27 cellular contexts compared by ENCODE assay signal in the genomic region with DNA sequence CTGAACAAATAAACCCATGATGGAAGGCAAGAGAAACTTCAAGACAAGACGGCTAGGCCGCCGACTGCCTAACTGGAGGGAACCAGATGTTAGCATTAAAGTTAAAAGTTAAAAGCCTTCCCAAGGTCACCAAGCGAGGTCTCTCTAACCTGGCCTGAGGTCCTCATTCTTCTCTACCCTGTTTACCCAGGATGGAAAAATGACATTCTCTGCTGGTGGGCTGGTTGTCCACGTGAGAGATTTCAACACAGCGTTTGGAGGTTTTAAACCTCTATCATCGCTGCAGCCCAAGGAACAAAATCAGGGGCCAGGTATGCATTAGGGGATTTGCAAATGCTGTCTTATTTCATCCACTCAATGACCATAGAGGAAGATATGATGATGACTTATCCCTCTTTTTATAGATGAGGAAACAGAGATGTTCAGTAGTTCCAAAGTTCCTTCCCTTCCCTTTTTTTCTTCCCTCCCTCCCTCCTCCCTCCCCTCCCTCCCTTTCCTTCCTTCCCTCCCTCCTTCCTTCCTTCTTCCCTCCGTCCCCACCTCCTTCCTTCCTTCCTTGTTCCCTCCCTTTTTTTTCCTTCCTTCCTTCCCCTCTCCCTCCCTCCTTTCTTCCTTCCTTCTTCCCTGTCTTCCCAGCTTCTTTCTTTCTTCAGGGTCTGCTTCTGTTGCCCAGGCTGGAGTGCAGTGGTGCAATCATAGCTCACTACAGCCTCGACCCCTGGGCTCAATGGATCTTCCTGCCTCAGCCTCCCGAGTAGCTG.
DNase-seq lines count a peak whose midpoint lies in the region; ATAC-seq, FAIRE-seq and TF ChIP-seq lines count a peak whose summit lies in the region.
"Had no signal": no experiment of that assay in that cellular context is flagged by ENCODE, and none has a peak within 500 bp of the region (broad histone marks: within the 10 kb centered on the region; RNA-seq: fewer than 3 reads in every experiment).

No MANE protein-coding gene starts in this region.

- H2AFZ ChIP-seq in GM12878 (ENCODE audit: control insufficient read depth, low read depth, low read length): no peak overlapping the region

- no peak for TF ChIP-seq EP300 in GM12878 (IDR thresholded peaks at IDR 0.05; ENCODE audit: borderline replicate concordance in 1 of 2, control insufficient read depth in 1 of 2, low read depth in 2 of 2, low read length in 2 of 2)

- no peaks in the 10 kb centered on the region for H4K20me1 ChIP-seq in GM12878 (ENCODE audit: control insufficient read depth, insufficient read depth)

- H3K9me3 ChIP-seq in left ventricle myocardium inferior (replicated peaks) (no peaks in the 10 kb centered on the region), right cardiac atrium (ENCODE audit: control insufficient read depth, low read length) (no peaks in the 10 kb centered on the region), GM12878 (replicated peaks; ENCODE audit: control insufficient read depth, insufficient read depth, low read length) (no peaks in the 10 kb centered on the region), mucosa of descending colon (no peaks in the 10 kb centered on the region), uterus (no peaks in the 10 kb centered on the region)
- H3K9me3 ChIP-seq: ascending aorta, upper lobe of right lung had no signal

- DNase-seq in left ventricle myocardium inferior: no peak
- no peak for DNase-seq in right cardiac atrium
- DNase-seq in GM12878 (ENCODE audit: low read depth, low spot score): no peak
- DNase-seq in mucosa of descending colon: no peak
- DNase-seq in uterus: no peak
- DNase-seq in HCEC 1CT: no peak
- no peak for DNase-seq in G401 (ENCODE audit: low spot score)
- DNase-seq in NCI-H2081 treated with DMSO at 0.1 percent for 48 hours (lab: John Stamatoyannopoulos, UW): no peak
- DNase-seq: activated CD4-positive, alpha-beta memory T cell treated with anti-CD3 and anti-CD28 coated beads, Interleukin-2, amount 10 ng/mL, durations not matched to agents 7 days and 5 days; activated CD4-positive, CD25-positive, alpha-beta regulatory T cell; activated gamma-delta T cell treated with Interleukin-2 at 50 U/mL for 16 hours; effector CD8-positive, alpha-beta T cell; MV-4-11; NCI-H187 treated with DMSO at 0.1 percent for 48 hours; NCI-H2227 treated with DMSO at 0.1 percent for 48 hours; NCI-H748 treated with DMSO at 0.1 percent for 48 hours; nucleus accumbens; retina; stimulated activated CD4-positive, alpha-beta T cell treated with anti-CD3 and anti-CD28 coated beads, Interleukin-12 subunit alpha, Interleukin-12 subunit beta, amount 100 ng/mL, for 4 hours; T1000; upper lobe of right lung had no signal

- BruUV-seq in GM12878 (replicated peaks; lab: Mats Ljungman, UMichigan): TSS peak; percentile 18

- TF ChIP-seq POLR2A in GM12878 (IDR thresholded peaks at IDR 0.05; ENCODE audit: low read depth, low read length): no peak
- TF ChIP-seq POLR2A in uterus (IDR thresholded peaks at IDR 0.05): no peak

- RAD21 ChIA-PET in GM12878 (lab: Charles Lee; ENCODE audit: unreplicated experiment): interaction anchor here (0.6 to 1.9 kb wide), 15 partner anchors 12 to 131 kb away, joined by 3 to 8 read pairs (median 4); no protein-coding TSS in a partner anchor

- in situ Hi-C loops in GM12878 (cut with MboI) (no loop called here), G401 (cut with HindIII; ENCODE audit: low sequenced_read_pairs) (no loop called here)

- H3K27ac ChIP-seq in left ventricle myocardium inferior (replicated peaks): peak overlapping the region; percentile 38
- no peak overlapping the region for H3K27ac ChIP-seq in right cardiac atrium (ENCODE audit: low read length)
- peak overlapping the region; percentile 69 for H3K27ac ChIP-seq in GM12878 (ENCODE audit: control insufficient read depth, insufficient read depth)
- peak overlapping the region; percentile 30 to 96 for H3K27ac ChIP-seq in uterus
- H3K27ac ChIP-seq: C4-2B, upper lobe of right lung had no signal

- no peaks in the 10 kb centered on the region for H3K27me3 ChIP-seq in left ventricle myocardium inferior (ENCODE audit: low read depth)
- H3K27me3 ChIP-seq in right cardiac atrium (ENCODE audit: control insufficient read depth, insufficient read depth): no peaks in the 10 kb centered on the region
- H3K27me3 ChIP-seq in GM12878 (replicated peaks in 1 of 2; ENCODE audit: control insufficient read depth in 2 of 2, insufficient read depth in 2 of 2, low read length in 1 of 2): no peaks in the 10 kb centered on the region
- H3K27me3 ChIP-seq in uterus: no peaks in the 10 kb centered on the region
- H3K27me3 ChIP-seq: ascending aorta, upper lobe of right lung had no signal

- peak overlapping the region; percentile 45 for H3K4me2 ChIP-seq in GM12878 (ENCODE audit: control insufficient read depth, insufficient read depth)

- peak overlapping the region; percentile 20; the same call in 1 of the 2 replicates for H3K9ac ChIP-seq in GM12878 (ENCODE audit: control insufficient read depth, insufficient read depth, low read length)

- POLR2A ChIA-PET in GM12878 (lab: Charles Lee): interaction anchor here (0.5 to 1.4 kb wide), 6 partner anchors 14 to 79 kb away, joined by 3 to 9 read pairs (median 3); no protein-coding TSS in a partner anchor

- FAIRE-seq in GM12878 (lab: Jason Lieb, UNC): no peak
- FAIRE-seq: frontal cortex, keratinocyte had no signal

- CTCF ChIA-PET in GM12878 (lab: Yijun Ruan, JAX): interaction anchor here (0.6 to 1.7 kb wide), 5 partner anchors 32 to 204 kb away, joined by 3 read pairs; no protein-coding TSS in a partner anchor

- peaks cover 42% of the 10 kb centered on the region for H3K79me2 ChIP-seq in GM12878 (ENCODE audit: control insufficient read depth, insufficient read depth, low read length)

- SMC1A ChIA-PET in GM12878 (lab: Charles Lee; ENCODE audit: uncharacterized antibody, unreplicated experiment): interaction anchor here (0.7 to 2.2 kb wide), 10 partner anchors 14 to 122 kb away, joined by 3 to 10 read pairs (median 3); no protein-coding TSS in a partner anchor

- no peaks in the 10 kb centered on the region for H3K36me3 ChIP-seq in left ventricle myocardium inferior
- H3K36me3 ChIP-seq in GM12878 (ENCODE audit: control insufficient read depth in 2 of 2, insufficient read depth in 2 of 2, low read length in 1 of 2): no peaks in the 10 kb centered on the region
- no peaks in the 10 kb centered on the region for H3K36me3 ChIP-seq in mucosa of descending colon (ENCODE audit: low read depth)
- H3K36me3 ChIP-seq in uterus: no peaks in the 10 kb centered on the region
- H3K36me3 ChIP-seq: ascending aorta, upper lobe of right lung had no signal

- intact Hi-C loops in left ventricle myocardium inferior (cut with micrococcal nuclease): no loop called here
- intact Hi-C loops in right cardiac atrium (cut with DNase I): no loop called here
- intact Hi-C loops in GM12878 (cut with micrococcal nuclease; ENCODE audit: unreplicated experiment): loop anchor here (5.0 kb wide), 1 partner anchor 78 kb away; a partner anchor contains a TSS
- intact Hi-C loops in mucosa of descending colon (cut with DNase I, micrococcal nuclease): no loop called here
- intact Hi-C loops in uterus (cut with DNase I; ENCODE audit: low total_unique reads): no loop called here

- H3K4me1 ChIP-seq in left ventricle myocardium inferior (peaks cover 57% of the 10 kb centered on the region), right cardiac atrium (ENCODE audit: control insufficient read depth, insufficient read depth, low read length) (peaks cover 16% of the 10 kb centered on the region), GM12878 (ENCODE audit: control insufficient read depth, insufficient read depth, low read length) (peaks cover 48% of the 10 kb centered on the region), mucosa of descending colon (ENCODE audit: low read depth) (peaks cover 4% of the 10 kb centered on the region), uterus (peaks cover 0 to 15% of the 10 kb centered on the region in 2 donors)

- WGBS in right cardiac atrium: 90% methylated on average over 10 of the region's 10 CpGs
- whole genome bisulfite sequencing in GM12878 (ENCODE audit: insufficient coverage, insufficient replicate concordance, low lambda C conversion rate, missing lambda C conversion rate): 45% methylated on average over 9 of the region's 10 CpGs

- ATAC-seq in right cardiac atrium (no peak), GM12878 (no peak; the same call in 1 of the 3 replicates), mucosa of descending colon (peak; percentile 38)
- ATAC-seq: esophagus mucosa, Right ventricle myocardium inferior, upper lobe of right lung had no signal

- H3K4me3 ChIP-seq in left ventricle myocardium inferior (no peak overlapping the region), right cardiac atrium (ENCODE audit: low read length) (no peak overlapping the region), GM12878 (no peak overlapping the region), mucosa of descending colon (no peak overlapping the region), uterus (no peak overlapping the region)
- H3K4me3 ChIP-seq: ascending aorta, upper lobe of right lung had no signal

- no peak for TF ChIP-seq RAD21 in GM12878 (IDR thresholded peaks at IDR 0.05; ENCODE audit: insufficient read depth, low read depth, low read length)

- TF ChIP-seq CTCF in left ventricle myocardium inferior (IDR thresholded peaks at IDR 0.05; ENCODE audit: borderline replicate concordance) (no peak), GM12878 (IDR thresholded peaks at IDR 0.05 in 2 of 3, conservative IDR thresholded peaks at IDR 0.05 in 1 of 3; ENCODE audit: control insufficient read depth in 2 of 3, extremely low read depth in 1 of 3, insufficient read depth in 1 of 3, low read depth in 3 of 3, low read length in 3 of 3) (no peak), mucosa of descending colon (IDR thresholded peaks at IDR 0.05) (no peak), uterus (IDR thresholded peaks at IDR 0.05) (no peak)

TF ChIP-seq in GM12878, 131 proteins besides CTCF, POLR2A, EP300 and RAD21:
- TF ChIP-seq HDGF (IDR thresholded peaks at IDR 0.05) (0 out of 2 replicates have a peak, but pooled peaks have one; percentile 54), ETV6 (conservative IDR thresholded peaks at IDR 0.05 in 1 of 2, IDR thresholded peaks at IDR 0.05 in 1 of 2; ENCODE audit: borderline replicate concordance in 1 of 2, low read depth in 1 of 2) (0 out of 4 replicates have a peak, but pooled peaks of 1 of the 2 experiments have one; percentile 25), POLR2AphosphoS2 (IDR thresholded peaks at IDR 0.05; ENCODE audit: low read depth, low read length) (no peak), POLR2AphosphoS5 (IDR thresholded peaks at IDR 0.05; ENCODE audit: low read length) (0 out of 2 replicates have a peak, but pooled peaks have one; percentile 10)
